1 cellular context compared by ENCODE assay signal in genomic region chr19:35545001-35545854, GRCh38.
TF ChIP-seq lines count a peak whose summit lies in the region.

A gene with protein sequence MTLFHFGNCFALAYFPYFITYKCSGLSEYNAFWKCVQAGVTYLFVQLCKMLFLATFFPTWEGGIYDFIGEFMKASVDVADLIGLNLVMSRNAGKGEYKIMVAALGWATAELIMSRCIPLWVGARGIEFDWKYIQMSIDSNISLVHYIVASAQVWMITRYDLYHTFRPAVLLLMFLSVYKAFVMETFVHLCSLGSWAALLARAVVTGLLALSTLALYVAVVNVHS (plus strand): TSS chr19:35545626. CDS start chr19:35545740, 114 bp downstream.

TF ChIP-seq in HepG2, 621 proteins besides CTCF, POLR2A, EP300 and RAD21 (continued from another document and continues in another):
- TF ChIP-seq ZFAT (CRISPR knock-in tag; conservative IDR thresholded peaks at IDR 0.05), result no peak; the same call in 1 of the 2 replicates
- TF ChIP-seq, protein P1, sequence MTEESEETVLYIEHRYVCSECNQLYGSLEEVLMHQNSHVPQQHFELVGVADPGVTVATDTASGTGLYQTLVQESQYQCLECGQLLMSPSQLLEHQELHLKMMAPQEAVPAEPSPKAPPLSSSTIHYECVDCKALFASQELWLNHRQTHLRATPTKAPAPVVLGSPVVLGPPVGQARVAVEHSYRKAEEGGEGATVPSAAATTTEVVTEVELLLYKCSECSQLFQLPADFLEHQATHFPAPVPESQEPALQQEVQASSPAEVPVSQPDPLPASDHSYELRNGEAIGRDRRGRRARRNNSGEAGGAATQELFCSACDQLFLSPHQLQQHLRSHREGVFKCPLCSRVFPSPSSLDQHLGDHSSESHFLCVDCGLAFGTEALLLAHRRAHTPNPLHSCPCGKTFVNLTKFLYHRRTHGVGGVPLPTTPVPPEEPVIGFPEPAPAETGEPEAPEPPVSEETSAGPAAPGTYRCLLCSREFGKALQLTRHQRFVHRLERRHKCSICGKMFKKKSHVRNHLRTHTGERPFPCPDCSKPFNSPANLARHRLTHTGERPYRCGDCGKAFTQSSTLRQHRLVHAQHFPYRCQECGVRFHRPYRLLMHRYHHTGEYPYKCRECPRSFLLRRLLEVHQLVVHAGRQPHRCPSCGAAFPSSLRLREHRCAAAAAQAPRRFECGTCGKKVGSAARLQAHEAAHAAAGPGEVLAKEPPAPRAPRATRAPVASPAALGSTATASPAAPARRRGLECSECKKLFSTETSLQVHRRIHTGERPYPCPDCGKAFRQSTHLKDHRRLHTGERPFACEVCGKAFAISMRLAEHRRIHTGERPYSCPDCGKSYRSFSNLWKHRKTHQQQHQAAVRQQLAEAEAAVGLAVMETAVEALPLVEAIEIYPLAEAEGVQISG (CRISPR knock-in tag; IDR thresholded peaks at IDR 0.05), result peak; percentile 91
- TF ChIP-seq FOXM1 (CRISPR knock-in tag; IDR thresholded peaks at IDR 0.05), result no peak
- no peak for TF ChIP-seq HNRNPH1 (optimal IDR thresholded peaks at IDR 0.05; ENCODE audit: low read depth, low read length)
- no peak for TF ChIP-seq JUN (CRISPR knock-in tag; IDR thresholded peaks at IDR 0.05)
- TF ChIP-seq ZNF512 (CRISPR knock-in tag; IDR thresholded peaks at IDR 0.05), result no peak
- TF ChIP-seq, protein P2, sequence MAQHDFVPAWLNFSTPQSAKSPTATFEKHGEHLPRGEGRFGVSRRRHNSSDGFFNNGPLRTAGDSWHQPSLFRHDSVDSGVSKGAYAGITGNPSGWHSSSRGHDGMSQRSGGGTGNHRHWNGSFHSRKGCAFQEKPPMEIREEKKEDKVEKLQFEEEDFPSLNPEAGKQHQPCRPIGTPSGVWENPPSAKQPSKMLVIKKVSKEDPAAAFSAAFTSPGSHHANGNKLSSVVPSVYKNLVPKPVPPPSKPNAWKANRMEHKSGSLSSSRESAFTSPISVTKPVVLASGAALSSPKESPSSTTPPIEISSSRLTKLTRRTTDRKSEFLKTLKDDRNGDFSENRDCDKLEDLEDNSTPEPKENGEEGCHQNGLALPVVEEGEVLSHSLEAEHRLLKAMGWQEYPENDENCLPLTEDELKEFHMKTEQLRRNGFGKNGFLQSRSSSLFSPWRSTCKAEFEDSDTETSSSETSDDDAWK (CRISPR knock-in tag; IDR thresholded peaks at IDR 0.05), result no peak
- TF ChIP-seq XBP1 (CRISPR knock-in tag; IDR thresholded peaks at IDR 0.05), result no peak
- TF ChIP-seq SMAD9 (CRISPR knock-in tag; IDR thresholded peaks at IDR 0.05), result no peak
- peak; percentile 93 for TF ChIP-seq SAP130 (CRISPR knock-in tag; IDR thresholded peaks at IDR 0.05; ENCODE audit: low read depth)
- TF ChIP-seq ZNF773 (CRISPR knock-in tag; IDR thresholded peaks at IDR 0.05; ENCODE audit: borderline replicate concordance), result peak; percentile 33; the same call in 1 of the 2 replicates
- TF ChIP-seq RAD51 (IDR thresholded peaks at IDR 0.05; ENCODE audit: borderline replicate concordance), result no peak
- TF ChIP-seq PBX3 (CRISPR knock-in tag; IDR thresholded peaks at IDR 0.05; ENCODE audit: borderline replicate concordance), result peak; percentile 85; the same call in 1 of the 2 replicates
- peak; percentile 89 for TF ChIP-seq PHF21A (CRISPR knock-in tag; IDR thresholded peaks at IDR 0.05)
- TF ChIP-seq HMG20A (CRISPR knock-in tag; IDR thresholded peaks at IDR 0.05; ENCODE audit: borderline replicate concordance), result no peak
- no peak for TF ChIP-seq SRSF1 (optimal IDR thresholded peaks at IDR 0.05; ENCODE audit: low read depth, low read length)
- peak; percentile 94 for TF ChIP-seq ZNF709 (CRISPR knock-in tag; IDR thresholded peaks at IDR 0.05)
- TF ChIP-seq, protein P3, sequence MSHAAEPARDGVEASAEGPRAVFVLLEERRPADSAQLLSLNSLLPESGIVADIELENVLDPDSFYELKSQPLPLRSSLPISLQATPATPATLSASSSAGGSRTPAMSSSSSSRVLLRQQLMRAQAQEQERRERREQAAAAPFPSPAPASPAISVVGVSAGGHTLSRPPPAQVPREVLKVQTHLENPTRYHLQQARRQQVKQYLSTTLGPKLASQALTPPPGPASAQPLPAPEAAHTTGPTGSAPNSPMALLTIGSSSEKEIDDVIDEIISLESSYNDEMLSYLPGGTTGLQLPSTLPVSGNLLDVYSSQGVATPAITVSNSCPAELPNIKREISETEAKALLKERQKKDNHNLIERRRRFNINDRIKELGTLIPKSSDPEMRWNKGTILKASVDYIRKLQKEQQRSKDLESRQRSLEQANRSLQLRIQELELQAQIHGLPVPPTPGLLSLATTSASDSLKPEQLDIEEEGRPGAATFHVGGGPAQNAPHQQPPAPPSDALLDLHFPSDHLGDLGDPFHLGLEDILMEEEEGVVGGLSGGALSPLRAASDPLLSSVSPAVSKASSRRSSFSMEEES (CRISPR knock-in tag; IDR thresholded peaks at IDR 0.05), result peak; percentile 68; the same call in 1 of the 2 replicates
- TF ChIP-seq FOXK1 (CRISPR knock-in tag; IDR thresholded peaks at IDR 0.05; ENCODE audit: borderline replicate concordance, low read depth), result peak; percentile 62
- 0 out of 2 replicates have a peak, but pooled peaks have one; percentile 33 for TF ChIP-seq PCBP1 (IDR thresholded peaks at IDR 0.05; ENCODE audit: borderline replicate concordance, low read depth, low read length)
- TF ChIP-seq, protein P4, sequence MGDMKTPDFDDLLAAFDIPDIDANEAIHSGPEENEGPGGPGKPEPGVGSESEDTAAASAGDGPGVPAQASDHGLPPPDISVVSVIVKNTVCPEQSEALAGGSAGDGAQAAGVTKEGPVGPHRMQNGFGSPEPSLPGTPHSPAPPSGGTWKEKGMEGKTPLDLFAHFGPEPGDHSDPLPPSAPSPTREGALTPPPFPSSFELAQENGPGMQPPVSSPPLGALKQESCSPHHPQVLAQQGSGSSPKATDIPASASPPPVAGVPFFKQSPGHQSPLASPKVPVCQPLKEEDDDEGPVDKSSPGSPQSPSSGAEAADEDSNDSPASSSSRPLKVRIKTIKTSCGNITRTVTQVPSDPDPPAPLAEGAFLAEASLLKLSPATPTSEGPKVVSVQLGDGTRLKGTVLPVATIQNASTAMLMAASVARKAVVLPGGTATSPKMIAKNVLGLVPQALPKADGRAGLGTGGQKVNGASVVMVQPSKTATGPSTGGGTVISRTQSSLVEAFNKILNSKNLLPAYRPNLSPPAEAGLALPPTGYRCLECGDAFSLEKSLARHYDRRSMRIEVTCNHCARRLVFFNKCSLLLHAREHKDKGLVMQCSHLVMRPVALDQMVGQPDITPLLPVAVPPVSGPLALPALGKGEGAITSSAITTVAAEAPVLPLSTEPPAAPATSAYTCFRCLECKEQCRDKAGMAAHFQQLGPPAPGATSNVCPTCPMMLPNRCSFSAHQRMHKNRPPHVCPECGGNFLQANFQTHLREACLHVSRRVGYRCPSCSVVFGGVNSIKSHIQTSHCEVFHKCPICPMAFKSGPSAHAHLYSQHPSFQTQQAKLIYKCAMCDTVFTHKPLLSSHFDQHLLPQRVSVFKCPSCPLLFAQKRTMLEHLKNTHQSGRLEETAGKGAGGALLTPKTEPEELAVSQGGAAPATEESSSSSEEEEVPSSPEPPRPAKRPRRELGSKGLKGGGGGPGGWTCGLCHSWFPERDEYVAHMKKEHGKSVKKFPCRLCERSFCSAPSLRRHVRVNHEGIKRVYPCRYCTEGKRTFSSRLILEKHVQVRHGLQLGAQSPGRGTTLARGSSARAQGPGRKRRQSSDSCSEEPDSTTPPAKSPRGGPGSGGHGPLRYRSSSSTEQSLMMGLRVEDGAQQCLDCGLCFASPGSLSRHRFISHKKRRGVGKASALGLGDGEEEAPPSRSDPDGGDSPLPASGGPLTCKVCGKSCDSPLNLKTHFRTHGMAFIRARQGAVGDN (CRISPR knock-in tag; IDR thresholded peaks at IDR 0.05), result peak; percentile 93
- TF ChIP-seq SKIL (CRISPR knock-in tag; IDR thresholded peaks at IDR 0.05; ENCODE audit: borderline replicate concordance), result no peak
- no peak for TF ChIP-seq ZNF678 (CRISPR knock-in tag; IDR thresholded peaks at IDR 0.05)
- no peak for TF ChIP-seq ARID5B (CRISPR knock-in tag; IDR thresholded peaks at IDR 0.05)
- TF ChIP-seq HINFP (CRISPR knock-in tag; IDR thresholded peaks at IDR 0.05; ENCODE audit: low read depth), result no peak
- peak; percentile 66; the same call in 1 of the 2 replicates for TF ChIP-seq HOXD1 (CRISPR knock-in tag; IDR thresholded peaks at IDR 0.05)
- TF ChIP-seq, protein P5, sequence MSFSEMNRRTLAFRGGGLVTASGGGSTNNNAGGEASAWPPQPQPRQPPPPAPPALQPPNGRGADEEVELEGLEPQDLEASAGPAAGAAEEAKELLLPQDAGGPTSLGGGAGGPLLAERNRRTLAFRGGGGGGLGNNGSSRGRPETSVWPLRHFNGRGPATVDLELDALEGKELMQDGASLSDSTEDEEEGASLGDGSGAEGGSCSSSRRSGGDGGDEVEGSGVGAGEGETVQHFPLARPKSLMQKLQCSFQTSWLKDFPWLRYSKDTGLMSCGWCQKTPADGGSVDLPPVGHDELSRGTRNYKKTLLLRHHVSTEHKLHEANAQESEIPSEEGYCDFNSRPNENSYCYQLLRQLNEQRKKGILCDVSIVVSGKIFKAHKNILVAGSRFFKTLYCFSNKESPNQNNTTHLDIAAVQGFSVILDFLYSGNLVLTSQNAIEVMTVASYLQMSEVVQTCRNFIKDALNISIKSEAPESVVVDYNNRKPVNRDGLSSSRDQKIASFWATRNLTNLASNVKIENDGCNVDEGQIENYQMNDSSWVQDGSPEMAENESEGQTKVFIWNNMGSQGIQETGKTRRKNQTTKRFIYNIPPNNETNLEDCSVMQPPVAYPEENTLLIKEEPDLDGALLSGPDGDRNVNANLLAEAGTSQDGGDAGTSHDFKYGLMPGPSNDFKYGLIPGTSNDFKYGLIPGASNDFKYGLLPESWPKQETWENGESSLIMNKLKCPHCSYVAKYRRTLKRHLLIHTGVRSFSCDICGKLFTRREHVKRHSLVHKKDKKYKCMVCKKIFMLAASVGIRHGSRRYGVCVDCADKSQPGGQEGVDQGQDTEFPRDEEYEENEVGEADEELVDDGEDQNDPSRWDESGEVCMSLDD (CRISPR knock-in tag; IDR thresholded peaks at IDR 0.05; ENCODE audit: borderline replicate concordance), result peak; percentile 58; the same call in 1 of the 2 replicates
- TF ChIP-seq GATA4 (IDR thresholded peaks at IDR 0.05; ENCODE audit: borderline replicate concordance, low read depth), result peak; percentile 22; the same call in 1 of the 2 replicates
